ENCODE assay signal across 1 cellular context in the genomic region with DNA sequence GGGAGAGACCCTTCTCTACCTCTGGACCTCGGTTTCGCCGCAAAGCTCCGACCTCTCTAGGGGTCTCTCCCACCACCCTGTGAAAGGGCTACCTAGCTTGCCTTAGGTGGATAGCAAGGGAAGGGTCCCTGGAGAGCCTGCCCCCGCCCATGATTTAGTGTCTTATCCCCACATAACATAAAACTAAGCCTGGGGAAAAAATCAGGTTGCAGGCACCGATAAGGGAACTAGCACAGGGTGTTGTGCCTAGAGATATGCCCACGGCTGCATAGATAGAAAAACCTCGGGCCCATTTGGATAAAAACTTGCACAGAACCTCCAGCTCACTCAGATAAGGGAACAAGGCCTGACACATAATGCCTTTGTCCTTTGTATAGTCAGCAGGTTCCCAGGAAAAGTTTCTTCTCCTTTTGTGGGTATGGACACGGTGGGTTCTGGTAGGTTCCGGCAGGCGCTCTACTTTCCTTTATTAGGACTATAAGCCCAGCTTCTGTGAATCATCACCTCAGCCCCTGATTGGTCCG.
TF ChIP-seq lines count a peak whose summit lies in the region.

No MANE protein-coding gene starts in this region.

TF ChIP-seq in HepG2, 621 proteins besides CTCF, POLR2A, EP300 and RAD21 (continues in another document):
- TF ChIP-seq ZNF12 (CRISPR knock-in tag; IDR thresholded peaks at IDR 0.05) (no peak), KDM4B (CRISPR knock-in tag; IDR thresholded peaks at IDR 0.05) (no peak), ZNF484 (CRISPR knock-in tag; IDR thresholded peaks at IDR 0.05; ENCODE audit: borderline replicate concordance, low read depth) (0 out of 2 replicates have a peak, but pooled peaks have one; percentile 6), ATM (IDR thresholded peaks at IDR 0.05; ENCODE audit: borderline replicate concordance) (no peak), TMF1 (CRISPR knock-in tag; IDR thresholded peaks at IDR 0.05; ENCODE audit: low read depth) (0 out of 2 replicates have a peak, but pooled peaks have one; percentile 63), MTA1 (CRISPR knock-in tag; IDR thresholded peaks at IDR 0.05; ENCODE audit: borderline replicate concordance) (no peak), FOXK1 (CRISPR knock-in tag; IDR thresholded peaks at IDR 0.05; ENCODE audit: borderline replicate concordance, low read depth) (0 out of 2 replicates have a peak, but pooled peaks have one; percentile 1), SMAD1 (CRISPR knock-in tag; IDR thresholded peaks at IDR 0.05; ENCODE audit: borderline replicate concordance, low read depth) (no peak), ZNF136 (CRISPR knock-in tag; IDR thresholded peaks at IDR 0.05; ENCODE audit: low read depth) (0 out of 2 replicates have a peak, but pooled peaks have one; percentile 24), THYN1 (CRISPR knock-in tag; IDR thresholded peaks at IDR 0.05; ENCODE audit: borderline replicate concordance, low read depth) (0 out of 2 replicates have a peak, but pooled peaks have one; percentile 24), ARID2 (CRISPR knock-in tag; IDR thresholded peaks at IDR 0.05; ENCODE audit: borderline replicate concordance) (no peak), HNRNPLL (IDR thresholded peaks at IDR 0.05; ENCODE audit: low read depth, low read length, poor library complexity, severe bottlenecking) (no peak), ZNF790 (CRISPR knock-in tag; IDR thresholded peaks at IDR 0.05; ENCODE audit: borderline replicate concordance) (no peak), ZNF335 (CRISPR knock-in tag; IDR thresholded peaks at IDR 0.05) (peak; percentile 25), NFYC (CRISPR knock-in tag; IDR thresholded peaks at IDR 0.05) (no peak), ZNF441 (CRISPR knock-in tag; IDR thresholded peaks at IDR 0.05; ENCODE audit: borderline replicate concordance) (0 out of 2 replicates have a peak, but pooled peaks have one; percentile 54), SRF (IDR thresholded peaks at IDR 0.05; ENCODE audit: low read depth, low read length) (peak; percentile 82), ZMYM3 (CRISPR knock-in tag; IDR thresholded peaks at IDR 0.05) (no peak), SALL1 (CRISPR knock-in tag; IDR thresholded peaks at IDR 0.05) (no peak), ZNF101 (CRISPR knock-in tag; IDR thresholded peaks at IDR 0.05; ENCODE audit: borderline replicate concordance, low read depth) (no peak), ZNF547 (CRISPR knock-in tag; IDR thresholded peaks at IDR 0.05) (no peak), ZNF552 (CRISPR knock-in tag; IDR thresholded peaks at IDR 0.05; ENCODE audit: borderline replicate concordance) (no peak)
- TF ChIP-seq, protein P1, sequence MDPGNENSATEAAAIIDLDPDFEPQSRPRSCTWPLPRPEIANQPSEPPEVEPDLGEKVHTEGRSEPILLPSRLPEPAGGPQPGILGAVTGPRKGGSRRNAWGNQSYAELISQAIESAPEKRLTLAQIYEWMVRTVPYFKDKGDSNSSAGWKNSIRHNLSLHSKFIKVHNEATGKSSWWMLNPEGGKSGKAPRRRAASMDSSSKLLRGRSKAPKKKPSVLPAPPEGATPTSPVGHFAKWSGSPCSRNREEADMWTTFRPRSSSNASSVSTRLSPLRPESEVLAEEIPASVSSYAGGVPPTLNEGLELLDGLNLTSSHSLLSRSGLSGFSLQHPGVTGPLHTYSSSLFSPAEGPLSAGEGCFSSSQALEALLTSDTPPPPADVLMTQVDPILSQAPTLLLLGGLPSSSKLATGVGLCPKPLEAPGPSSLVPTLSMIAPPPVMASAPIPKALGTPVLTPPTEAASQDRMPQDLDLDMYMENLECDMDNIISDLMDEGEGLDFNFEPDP (CRISPR knock-in tag; conservative IDR thresholded peaks at IDR 0.05): 0 out of 2 replicates have a peak, but pooled peaks have one; percentile 67
- TF ChIP-seq, protein P2, sequence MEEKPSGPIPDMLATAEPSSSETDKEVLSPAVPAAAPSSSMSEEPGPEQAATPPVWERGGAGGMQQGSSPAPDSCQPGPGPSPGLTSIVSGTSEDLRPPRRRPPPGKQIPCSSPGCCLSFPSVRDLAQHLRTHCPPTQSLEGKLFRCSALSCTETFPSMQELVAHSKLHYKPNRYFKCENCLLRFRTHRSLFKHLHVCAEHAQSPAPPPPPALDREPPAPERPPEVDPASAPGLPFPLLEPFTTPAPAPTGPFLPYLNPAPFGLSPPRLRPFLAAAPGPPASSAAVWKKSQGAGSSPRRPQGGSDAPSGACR (CRISPR knock-in tag; IDR thresholded peaks at IDR 0.05): peak; percentile 11; the same call in 1 of the 2 replicates
- TF ChIP-seq, protein P3, sequence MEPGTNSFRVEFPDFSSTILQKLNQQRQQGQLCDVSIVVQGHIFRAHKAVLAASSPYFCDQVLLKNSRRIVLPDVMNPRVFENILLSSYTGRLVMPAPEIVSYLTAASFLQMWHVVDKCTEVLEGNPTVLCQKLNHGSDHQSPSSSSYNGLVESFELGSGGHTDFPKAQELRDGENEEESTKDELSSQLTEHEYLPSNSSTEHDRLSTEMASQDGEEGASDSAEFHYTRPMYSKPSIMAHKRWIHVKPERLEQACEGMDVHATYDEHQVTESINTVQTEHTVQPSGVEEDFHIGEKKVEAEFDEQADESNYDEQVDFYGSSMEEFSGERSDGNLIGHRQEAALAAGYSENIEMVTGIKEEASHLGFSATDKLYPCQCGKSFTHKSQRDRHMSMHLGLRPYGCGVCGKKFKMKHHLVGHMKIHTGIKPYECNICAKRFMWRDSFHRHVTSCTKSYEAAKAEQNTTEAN (CRISPR knock-in tag; conservative IDR thresholded peaks at IDR 0.05): 0 out of 2 replicates have a peak, but pooled peaks have one; percentile 14
- TF ChIP-seq, protein P4, sequence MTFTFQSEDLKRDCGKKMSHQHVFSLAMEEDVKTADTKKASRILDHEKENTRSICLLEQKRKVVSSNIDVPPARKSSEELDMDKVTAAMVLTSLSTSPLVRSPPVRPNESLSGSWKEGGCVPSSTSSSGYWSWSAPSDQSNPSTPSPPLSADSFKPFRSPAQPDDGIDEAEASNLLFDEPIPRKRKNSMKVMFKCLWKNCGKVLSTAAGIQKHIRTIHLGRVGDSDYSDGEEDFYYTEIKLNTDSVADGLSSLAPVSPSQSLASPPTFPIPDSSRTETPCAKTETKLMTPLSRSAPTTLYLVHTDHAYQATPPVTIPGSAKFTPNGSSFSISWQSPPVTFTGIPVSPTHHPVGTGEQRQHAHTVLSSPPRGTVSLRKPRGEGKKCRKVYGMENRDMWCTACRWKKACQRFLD (CRISPR knock-in tag; IDR thresholded peaks at IDR 0.05; ENCODE audit: borderline replicate concordance): no peak
- TF ChIP-seq, protein P5, sequence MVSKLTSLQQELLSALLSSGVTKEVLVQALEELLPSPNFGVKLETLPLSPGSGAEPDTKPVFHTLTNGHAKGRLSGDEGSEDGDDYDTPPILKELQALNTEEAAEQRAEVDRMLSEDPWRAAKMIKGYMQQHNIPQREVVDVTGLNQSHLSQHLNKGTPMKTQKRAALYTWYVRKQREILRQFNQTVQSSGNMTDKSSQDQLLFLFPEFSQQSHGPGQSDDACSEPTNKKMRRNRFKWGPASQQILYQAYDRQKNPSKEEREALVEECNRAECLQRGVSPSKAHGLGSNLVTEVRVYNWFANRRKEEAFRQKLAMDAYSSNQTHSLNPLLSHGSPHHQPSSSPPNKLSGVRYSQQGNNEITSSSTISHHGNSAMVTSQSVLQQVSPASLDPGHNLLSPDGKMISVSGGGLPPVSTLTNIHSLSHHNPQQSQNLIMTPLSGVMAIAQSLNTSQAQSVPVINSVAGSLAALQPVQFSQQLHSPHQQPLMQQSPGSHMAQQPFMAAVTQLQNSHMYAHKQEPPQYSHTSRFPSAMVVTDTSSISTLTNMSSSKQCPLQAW (CRISPR knock-in tag; IDR thresholded peaks at IDR 0.05): 0 out of 2 replicates have a peak, but pooled peaks have one; percentile 35
- TF ChIP-seq, protein P6, sequence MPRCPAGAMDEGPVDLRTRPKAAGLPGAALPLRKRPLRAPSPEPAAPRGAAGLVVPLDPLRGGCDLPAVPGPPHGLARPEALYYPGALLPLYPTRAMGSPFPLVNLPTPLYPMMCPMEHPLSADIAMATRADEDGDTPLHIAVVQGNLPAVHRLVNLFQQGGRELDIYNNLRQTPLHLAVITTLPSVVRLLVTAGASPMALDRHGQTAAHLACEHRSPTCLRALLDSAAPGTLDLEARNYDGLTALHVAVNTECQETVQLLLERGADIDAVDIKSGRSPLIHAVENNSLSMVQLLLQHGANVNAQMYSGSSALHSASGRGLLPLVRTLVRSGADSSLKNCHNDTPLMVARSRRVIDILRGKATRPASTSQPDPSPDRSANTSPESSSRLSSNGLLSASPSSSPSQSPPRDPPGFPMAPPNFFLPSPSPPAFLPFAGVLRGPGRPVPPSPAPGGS (CRISPR knock-in tag; IDR thresholded peaks at IDR 0.05): 0 out of 2 replicates have a peak, but pooled peaks have one; percentile 54
- TF ChIP-seq, protein P7, sequence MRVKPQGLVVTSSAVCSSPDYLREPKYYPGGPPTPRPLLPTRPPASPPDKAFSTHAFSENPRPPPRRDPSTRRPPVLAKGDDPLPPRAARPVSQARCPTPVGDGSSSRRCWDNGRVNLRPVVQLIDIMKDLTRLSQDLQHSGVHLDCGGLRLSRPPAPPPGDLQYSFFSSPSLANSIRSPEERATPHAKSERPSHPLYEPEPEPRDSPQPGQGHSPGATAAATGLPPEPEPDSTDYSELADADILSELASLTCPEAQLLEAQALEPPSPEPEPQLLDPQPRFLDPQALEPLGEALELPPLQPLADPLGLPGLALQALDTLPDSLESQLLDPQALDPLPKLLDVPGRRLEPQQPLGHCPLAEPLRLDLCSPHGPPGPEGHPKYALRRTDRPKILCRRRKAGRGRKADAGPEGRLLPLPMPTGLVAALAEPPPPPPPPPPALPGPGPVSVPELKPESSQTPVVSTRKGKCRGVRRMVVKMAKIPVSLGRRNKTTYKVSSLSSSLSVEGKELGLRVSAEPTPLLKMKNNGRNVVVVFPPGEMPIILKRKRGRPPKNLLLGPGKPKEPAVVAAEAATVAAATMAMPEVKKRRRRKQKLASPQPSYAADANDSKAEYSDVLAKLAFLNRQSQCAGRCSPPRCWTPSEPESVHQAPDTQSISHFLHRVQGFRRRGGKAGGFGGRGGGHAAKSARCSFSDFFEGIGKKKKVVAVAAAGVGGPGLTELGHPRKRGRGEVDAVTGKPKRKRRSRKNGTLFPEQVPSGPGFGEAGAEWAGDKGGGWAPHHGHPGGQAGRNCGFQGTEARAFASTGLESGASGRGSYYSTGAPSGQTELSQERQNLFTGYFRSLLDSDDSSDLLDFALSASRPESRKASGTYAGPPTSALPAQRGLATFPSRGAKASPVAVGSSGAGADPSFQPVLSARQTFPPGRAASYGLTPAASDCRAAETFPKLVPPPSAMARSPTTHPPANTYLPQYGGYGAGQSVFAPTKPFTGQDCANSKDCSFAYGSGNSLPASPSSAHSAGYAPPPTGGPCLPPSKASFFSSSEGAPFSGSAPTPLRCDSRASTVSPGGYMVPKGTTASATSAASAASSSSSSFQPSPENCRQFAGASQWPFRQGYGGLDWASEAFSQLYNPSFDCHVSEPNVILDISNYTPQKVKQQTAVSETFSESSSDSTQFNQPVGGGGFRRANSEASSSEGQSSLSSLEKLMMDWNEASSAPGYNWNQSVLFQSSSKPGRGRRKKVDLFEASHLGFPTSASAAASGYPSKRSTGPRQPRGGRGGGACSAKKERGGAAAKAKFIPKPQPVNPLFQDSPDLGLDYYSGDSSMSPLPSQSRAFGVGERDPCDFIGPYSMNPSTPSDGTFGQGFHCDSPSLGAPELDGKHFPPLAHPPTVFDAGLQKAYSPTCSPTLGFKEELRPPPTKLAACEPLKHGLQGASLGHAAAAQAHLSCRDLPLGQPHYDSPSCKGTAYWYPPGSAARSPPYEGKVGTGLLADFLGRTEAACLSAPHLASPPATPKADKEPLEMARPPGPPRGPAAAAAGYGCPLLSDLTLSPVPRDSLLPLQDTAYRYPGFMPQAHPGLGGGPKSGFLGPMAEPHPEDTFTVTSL (CRISPR knock-in tag; IDR thresholded peaks at IDR 0.05; ENCODE audit: borderline replicate concordance): no peak
- TF ChIP-seq, protein P8, sequence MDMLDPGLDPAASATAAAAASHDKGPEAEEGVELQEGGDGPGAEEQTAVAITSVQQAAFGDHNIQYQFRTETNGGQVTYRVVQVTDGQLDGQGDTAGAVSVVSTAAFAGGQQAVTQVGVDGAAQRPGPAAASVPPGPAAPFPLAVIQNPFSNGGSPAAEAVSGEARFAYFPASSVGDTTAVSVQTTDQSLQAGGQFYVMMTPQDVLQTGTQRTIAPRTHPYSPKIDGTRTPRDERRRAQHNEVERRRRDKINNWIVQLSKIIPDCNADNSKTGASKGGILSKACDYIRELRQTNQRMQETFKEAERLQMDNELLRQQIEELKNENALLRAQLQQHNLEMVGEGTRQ (IDR thresholded peaks at IDR 0.05; ENCODE audit: low read depth, low read length): no peak
- TF ChIP-seq, protein P8 (CRISPR knock-in tag; IDR thresholded peaks at IDR 0.05; ENCODE audit: borderline replicate concordance): peak; percentile 40; the same call in 1 of the 2 replicates
- TF ChIP-seq, protein P9, sequence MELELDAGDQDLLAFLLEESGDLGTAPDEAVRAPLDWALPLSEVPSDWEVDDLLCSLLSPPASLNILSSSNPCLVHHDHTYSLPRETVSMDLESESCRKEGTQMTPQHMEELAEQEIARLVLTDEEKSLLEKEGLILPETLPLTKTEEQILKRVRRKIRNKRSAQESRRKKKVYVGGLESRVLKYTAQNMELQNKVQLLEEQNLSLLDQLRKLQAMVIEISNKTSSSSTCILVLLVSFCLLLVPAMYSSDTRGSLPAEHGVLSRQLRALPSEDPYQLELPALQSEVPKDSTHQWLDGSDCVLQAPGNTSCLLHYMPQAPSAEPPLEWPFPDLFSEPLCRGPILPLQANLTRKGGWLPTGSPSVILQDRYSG (CRISPR knock-in tag; IDR thresholded peaks at IDR 0.05): no peak
- TF ChIP-seq, protein P10, sequence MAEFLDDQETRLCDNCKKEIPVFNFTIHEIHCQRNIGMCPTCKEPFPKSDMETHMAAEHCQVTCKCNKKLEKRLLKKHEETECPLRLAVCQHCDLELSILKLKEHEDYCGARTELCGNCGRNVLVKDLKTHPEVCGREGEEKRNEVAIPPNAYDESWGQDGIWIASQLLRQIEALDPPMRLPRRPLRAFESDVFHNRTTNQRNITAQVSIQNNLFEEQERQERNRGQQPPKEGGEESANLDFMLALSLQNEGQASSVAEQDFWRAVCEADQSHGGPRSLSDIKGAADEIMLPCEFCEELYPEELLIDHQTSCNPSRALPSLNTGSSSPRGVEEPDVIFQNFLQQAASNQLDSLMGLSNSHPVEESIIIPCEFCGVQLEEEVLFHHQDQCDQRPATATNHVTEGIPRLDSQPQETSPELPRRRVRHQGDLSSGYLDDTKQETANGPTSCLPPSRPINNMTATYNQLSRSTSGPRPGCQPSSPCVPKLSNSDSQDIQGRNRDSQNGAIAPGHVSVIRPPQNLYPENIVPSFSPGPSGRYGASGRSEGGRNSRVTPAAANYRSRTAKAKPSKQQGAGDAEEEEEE (CRISPR knock-in tag; IDR thresholded peaks at IDR 0.05; ENCODE audit: borderline replicate concordance): no peak
- TF ChIP-seq, protein P11, sequence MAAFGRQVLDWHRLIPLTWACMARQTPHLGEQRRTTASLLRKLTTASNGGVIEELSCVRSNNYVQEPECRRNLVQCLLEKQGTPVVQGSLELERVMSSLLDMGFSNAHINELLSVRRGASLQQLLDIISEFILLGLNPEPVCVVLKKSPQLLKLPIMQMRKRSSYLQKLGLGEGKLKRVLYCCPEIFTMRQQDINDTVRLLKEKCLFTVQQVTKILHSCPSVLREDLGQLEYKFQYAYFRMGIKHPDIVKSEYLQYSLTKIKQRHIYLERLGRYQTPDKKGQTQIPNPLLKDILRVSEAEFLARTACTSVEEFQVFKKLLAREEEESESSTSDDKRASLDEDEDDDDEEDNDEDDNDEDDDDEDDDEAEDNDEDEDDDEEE (CRISPR knock-in tag; IDR thresholded peaks at IDR 0.05): peak; percentile 64; the same call in 1 of the 2 replicates
